Comparison of ENCODE assay signal across 11 cellular contexts in genomic region chr1:24765308-24765988, GRCh38. TPM values are rescaled to one million over a fixed set of nuclear protein-coding genes. Genes with fewer than 3 reads are reported as not detected.
DNase-seq lines count a peak whose midpoint lies in the region; ATAC-seq and TF ChIP-seq lines count a peak whose summit lies in the region.
"Had no signal": no experiment of that assay in that cellular context is flagged by ENCODE, and none has a peak within 500 bp of the region (broad histone marks: within the 10 kb centered on the region; RNA-seq: fewer than 3 reads in every experiment).

No MANE protein-coding gene starts in this region.

- no peaks in the 10 kb centered on the region for H3K27me3 Mint-ChIP-seq in GM23338 (ENCODE audit: insufficient read depth, low read depth, poor library complexity)

- H3K27me3 ChIP-seq in GM23338 (ENCODE audit: insufficient read depth) (no peaks in the 10 kb centered on the region), sigmoid colon (no peaks in the 10 kb centered on the region), foreskin keratinocyte (no peaks in the 10 kb centered on the region)

- TF ChIP-seq CTCF in GM23338 (conservative IDR thresholded peaks at IDR 0.05; ENCODE audit: low read depth in 2 of 2) (no peak), fibroblast of mammary gland (conservative IDR thresholded peaks at IDR 0.05; ENCODE audit: control insufficient read depth, insufficient read depth, low read depth, low read length) (no peak), sigmoid colon (IDR thresholded peaks at IDR 0.05) (no peak), foreskin keratinocyte (conservative IDR thresholded peaks at IDR 0.05) (no peak)

- H3K9me2 ChIP-seq in GM23338 (ENCODE audit: insufficient read depth), result no peaks in the 10 kb centered on the region

- no peaks in the 10 kb centered on the region; the same call in 1 of the 2 replicates for H3F3A ChIP-seq in GM23338 (replicated peaks; ENCODE audit: low read depth)

- H3K9me3 Mint-ChIP-seq in GM23338, result no peaks in the 10 kb centered on the region
- H3K9me3 Mint-ChIP-seq: neural crest cell had no signal

- H4K20me1 ChIP-seq in GM23338 (replicated peaks; ENCODE audit: insufficient read depth), result peaks cover 59% of the 10 kb centered on the region

- WGBS in sigmoid colon, 2 donors, result 66 to 71% methylated on average over 8 of the region's 8 CpGs

- in situ Hi-C loops in SK-MEL-5 (cut with HindIII; ENCODE audit: low pct_unique_long_range_greater_than_20kb, low sequenced_read_pairs), result no loop called here

- no peak for DNase-seq in GM23338 (ENCODE audit: low spot score)
- DNase-seq in SK-MEL-5 (ENCODE audit: low read depth, low spot score), result peak; percentile 27
- DNase-seq in fibroblast of mammary gland (ENCODE audit: low read depth), result peak; percentile 68
- no peak for DNase-seq in sigmoid colon
- no peak for DNase-seq in SW480 (ENCODE audit: low spot score)
- DNase-seq in foreskin keratinocyte, result no peak
- DNase-seq in NCI-H2196 (lab: John Stamatoyannopoulos, UW; ENCODE audit: unreplicated experiment), result no peak
- DNase-seq: activated CD4-positive, alpha-beta T cell treated with anti-CD3 and anti-CD28 coated beads, Interleukin-2, amount 50 U/mL, for 1 hour; amygdala had no signal

- H3K9me3 ChIP-seq in sigmoid colon, result no peaks in the 10 kb centered on the region

- H3K36me3 Mint-ChIP-seq in GM23338 (ENCODE audit: low read depth), result peaks cover 7% of the 10 kb centered on the region; the same call in 2 of the 3 replicates

- H3K36me3 ChIP-seq in GM23338 (ENCODE audit: insufficient read depth) (no peaks in the 10 kb centered on the region), sigmoid colon (no peaks in the 10 kb centered on the region)

- no peak overlapping the region for H3K4me3 ChIP-seq in GM23338
- H3K4me3 ChIP-seq in fibroblast of mammary gland (ENCODE audit: control insufficient read depth, low read depth, low read length), result no peak overlapping the region
- no peak overlapping the region for H3K4me3 ChIP-seq in sigmoid colon

- no peak for TF ChIP-seq POLR2A in sigmoid colon (IDR thresholded peaks at IDR 0.05)

- peak; percentile 41; the same call in 2 of the 3 replicates for ATAC-seq in GM23338
- ATAC-seq in HG03025 (IDR thresholded peaks at IDR 0.05; ENCODE audit: low FRiP score, unreplicated experiment), result no peak
- no peak for ATAC-seq in foreskin keratinocyte

- no peak for TF ChIP-seq EP300 in sigmoid colon (IDR thresholded peaks at IDR 0.05)

- intact Hi-C loops in sigmoid colon (cut with DNase I), result no loop called here

- H2AFZ ChIP-seq in GM23338, result no peak overlapping the region

- H3K4me3 Mint-ChIP-seq in GM23338, result no peak overlapping the region
- H3K4me3 Mint-ChIP-seq: neural crest cell had no signal

- H3K27ac ChIP-seq in GM23338 (ENCODE audit: low read depth) (no peak overlapping the region), sigmoid colon (peak overlapping the region; percentile 47 to 94 (median 70)), foreskin keratinocyte (no peak overlapping the region)

- H3K4me2 ChIP-seq in GM23338, result no peak overlapping the region

- H3K4me1 Mint-ChIP-seq in GM23338, result peaks cover 12% of the 10 kb centered on the region

- H3K4me1 ChIP-seq in GM23338 (ENCODE audit: insufficient read depth) (peaks cover 31% of the 10 kb centered on the region), sigmoid colon (peaks cover 0 to 66% (median 60%) of the 10 kb centered on the region in 4 donors), foreskin keratinocyte (peaks cover 24% of the 10 kb centered on the region)

- peaks cover 100% of the 10 kb centered on the region for H3K79me2 ChIP-seq in GM23338 (replicated peaks; ENCODE audit: insufficient read depth)

- H3K27ac Mint-ChIP-seq in GM23338, result peak overlapping the region; percentile 83

TF ChIP-seq in GM23338, 12 proteins besides CTCF, POLR2A, EP300 and RAD21 (continues in another document):
- TF ChIP-seq REST (IDR thresholded peaks at IDR 0.05; ENCODE audit: unreplicated experiment), result no peak
- no peak for TF ChIP-seq EZH2phosphoT487 (IDR thresholded peaks at IDR 0.05; ENCODE audit: unreplicated experiment)
- no peak for TF ChIP-seq JUNB (IDR thresholded peaks at IDR 0.05; ENCODE audit: unreplicated experiment)
- no peak for TF ChIP-seq EZH2 (IDR thresholded peaks at IDR 0.05; ENCODE audit: low read depth, unreplicated experiment)

RNA-seq across cellular contexts. Expression of gene CLIC4, which starts 20.2 kb away (rescaled TPM):
- 308 and 319 TPM in 2 replicates for total RNA-seq in GM23338 (2014; rRNA removed; shearing (Covaris generic))
- polyA plus RNA-seq in GM23338 (2016; fragmentation: Nextera tagmentation; extraction: Ambion mirVana) (84.0 and 92.5 TPM in 2 replicates), sigmoid colon (10 to 100 TPM; 37.8 to 39.9 (median 37.9) TPM), foreskin keratinocyte (38.7 and 48.3 TPM in 2 replicates)
- 123 and 124 TPM in 2 replicates for total RNA-seq in SK-MEL-5 (2014; rRNA removed; shearing (Covaris generic))
- polyA plus RNA-seq in SK-MEL-5 (2015; cell fraction: cytosol; rRNA removed), result 133 and 160 TPM in 2 replicates
- polyA plus RNA-seq in SK-MEL-5 (2015; cell fraction: nucleus; rRNA removed), result 33.2 and 38.2 TPM in 2 replicates
- total RNA-seq in sigmoid colon (100 to 1,000 TPM; 334 to 443 (median 385) TPM), foreskin keratinocyte (107 and 159 TPM in 2 replicates)

Comparison
In these comparisons a context has a peak if more than half of its experiments do, and no peak if none do; other contexts are left out.
1. DNase-seq: peak in SK-MEL-5 (single experiment) and fibroblast of mammary gland (single experiment); none in GM23338 (single experiment), sigmoid colon (single experiment), SW480 (single experiment), foreskin keratinocyte (0 of 2) and NCI-H2196 (single experiment).
2. H3K27ac ChIP-seq: peak in sigmoid colon (4 of 4); none in GM23338 (single experiment) and foreskin keratinocyte (single experiment).